Comparison of ENCODE assay signal across 37 cellular contexts in the genomic region with DNA sequence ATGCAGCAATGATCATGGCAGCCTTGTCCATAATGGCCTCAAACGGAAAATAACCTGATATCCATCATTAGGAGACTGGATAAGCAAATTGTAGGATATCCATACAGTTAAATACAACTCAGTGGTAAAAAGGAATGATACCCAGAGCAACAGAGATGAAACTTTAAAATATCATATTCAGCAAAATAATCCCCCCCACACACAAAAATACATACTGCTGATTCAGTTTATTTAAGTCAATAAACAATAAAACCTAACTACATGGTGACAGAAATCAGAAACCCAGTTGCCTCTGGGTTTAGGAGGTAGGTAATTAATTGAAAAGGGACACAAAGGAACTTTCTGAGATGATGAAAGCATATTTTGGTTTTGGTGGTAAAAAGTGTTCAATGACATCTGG. TPM values are rescaled to one million over a fixed set of nuclear protein-coding genes. Genes with fewer than 3 reads are reported as not detected.
"Had no signal": no experiment of that assay in that cellular context is flagged by ENCODE, and none has a peak within 500 bp of the region (broad histone marks: within the 10 kb centered on the region; RNA-seq: fewer than 3 reads in every experiment).

No MANE protein-coding gene starts in this region.

- ATAC-seq: Panc1, Right ventricle myocardium inferior, SK-N-SH treated with all-trans-retinoic acid at 6 μM for 48 hours, T-cell had no signal

- H3K4me3 ChIP-seq: MG63, PC-9, SJCRH30, SK-N-MC had no signal

- H3K4me2 ChIP-seq: PC-9 had no signal

- H3K27me3 ChIP-seq: MG63, SJCRH30 had no signal

- DNase-seq: Kasumi-1, MG63, NCI-H1048, NCI-H1092 treated with DMSO at 0.1 percent for 48 hours, NCI-H1105 treated with DMSO at 0.1 percent for 48 hours, NCI-H1417, NCI-H1436, NCI-H146, NCI-H1694, NCI-H187, NCI-H1930, NCI-H2029 treated with DMSO at 0.1 percent for 48 hours, NCI-H2081 treated with DMSO at 0.1 percent for 48 hours, NCI-H2107, NCI-H2171, NCI-H226, NCI-H446 treated with DMSO at 0.1 percent for 48 hours, NCI-H510A, NCI-H524, NCI-H526, NCI-H69, NCI-H748 treated with DMSO at 0.1 percent for 48 hours, NCI-H82, PC-9, SHP77, SIG-M5, SJCRH30, T-cell had no signal

- H3K36me3 ChIP-seq: MG63, SJCRH30 had no signal

- H2AFZ ChIP-seq: PC-9 had no signal

- FAIRE-seq: RCC 7860 had no signal

- H3K27ac ChIP-seq: PC-9, RWPE1, SJCRH30, SK-N-MC had no signal

- H3K9me3 ChIP-seq: MG63, SJCRH30 had no signal

RNA-seq across cellular contexts. Expression of a gene that starts 27.9 kb away (rescaled TPM):
- total RNA-seq: M059J, OCI-LY7, PC-9, Right ventricle myocardium inferior, SK-MEL-5, T-cell had no signal
